1 cellular context compared by ENCODE assay signal in genomic region chr21:45469273-45470086, GRCh38.
TF ChIP-seq lines count a peak whose summit lies in the region.

No MANE protein-coding gene starts in this region.

TF ChIP-seq in SK-N-SH, 30 proteins besides CTCF, POLR2A, EP300 and RAD21 (continued from another document):
- TF ChIP-seq RXRA (IDR thresholded peaks at IDR 0.05; ENCODE audit: borderline replicate concordance, low read depth), result no peak
